ENCODE assay signal across 8 cellular contexts in the genomic region with DNA sequence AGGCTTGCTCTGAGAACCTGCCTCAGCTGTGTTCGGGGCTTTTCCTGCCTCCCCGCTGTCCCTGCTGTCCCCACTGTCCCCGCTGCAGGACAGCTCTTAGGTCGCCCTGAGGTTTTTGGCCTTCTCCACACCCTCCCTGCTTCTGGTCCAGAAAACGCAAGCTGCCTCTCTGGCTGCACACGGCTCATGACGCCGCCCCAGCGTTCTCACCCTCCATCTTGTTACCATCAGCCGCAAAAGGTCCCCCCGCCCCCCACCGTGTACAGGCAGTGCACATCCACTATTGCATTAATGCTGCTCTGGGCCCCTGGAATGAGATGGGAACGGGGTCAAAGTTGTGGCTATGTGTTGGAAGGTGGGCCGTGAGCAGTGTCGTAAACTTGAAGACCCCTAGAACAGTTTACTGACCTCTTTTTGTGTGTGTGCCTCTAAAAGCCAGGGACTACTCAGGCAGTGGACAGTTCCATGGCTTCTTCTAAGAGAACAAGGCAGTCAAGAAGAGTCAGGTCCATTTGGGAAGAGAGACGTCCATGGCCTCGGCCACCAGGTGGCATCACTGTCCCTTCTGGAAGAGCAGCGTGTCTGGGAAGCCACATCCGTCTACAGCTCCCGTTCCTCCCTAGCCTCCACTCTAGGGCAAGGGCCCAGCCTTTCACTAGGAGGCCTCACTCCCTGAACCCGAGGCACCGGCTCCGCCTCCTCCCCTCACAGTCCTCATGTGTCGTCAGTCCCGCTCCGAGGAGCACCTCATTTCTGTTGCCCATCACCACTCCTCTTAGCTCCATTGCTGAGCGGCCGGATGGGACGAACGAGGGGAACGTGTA. TPM values are rescaled to one million over a fixed set of nuclear protein-coding genes. Genes with fewer than 3 reads are reported as not detected.
DNase-seq lines count a peak whose midpoint lies in the region; ATAC-seq and TF ChIP-seq lines count a peak whose summit lies in the region.

No MANE protein-coding gene starts in this region.

- intact Hi-C loops in left lung (cut with DNase I): loop anchor here (2.0 to 10.0 kb wide), 2 partner anchors 135 to 137 kb away; no protein-coding TSS in a partner anchor

- peaks cover 16% of the 10 kb centered on the region for H3K4me1 Mint-ChIP-seq in chondrocyte (ENCODE audit: low read depth)

- H3K27ac Mint-ChIP-seq in chondrocyte (ENCODE audit: unreplicated experiment): no peak overlapping the region

- H3K4me1 ChIP-seq in left lung: no peaks in the 10 kb centered on the region

- H3K36me3 Mint-ChIP-seq in chondrocyte (ENCODE audit: low read depth): no peaks in the 10 kb centered on the region

- peak; percentile 62 for ATAC-seq in HG02759 (IDR thresholded peaks at IDR 0.05; ENCODE audit: unreplicated experiment)
- ATAC-seq in left lung: peak; percentile 99
- no peak for ATAC-seq in HG02973 (IDR thresholded peaks at IDR 0.05; ENCODE audit: unreplicated experiment)

- no peaks in the 10 kb centered on the region for H3K27me3 Mint-ChIP-seq in chondrocyte (ENCODE audit: low read depth)

- H3K27me3 ChIP-seq in left lung: no peaks in the 10 kb centered on the region

- H3K36me3 ChIP-seq in left lung: no peaks in the 10 kb centered on the region

- TF ChIP-seq CTCF in chondrocyte (IDR thresholded peaks at IDR 0.05): peak; percentile 93
- TF ChIP-seq CTCF in left lung (IDR thresholded peaks at IDR 0.05): peak; percentile 73 to 85

- no peak overlapping the region for H3K4me3 Mint-ChIP-seq in chondrocyte (ENCODE audit: unreplicated experiment)

- H3K9me3 Mint-ChIP-seq in chondrocyte (ENCODE audit: low read depth): no peaks in the 10 kb centered on the region

- H3K4me3 ChIP-seq in left lung: no peak overlapping the region

- H3K27ac ChIP-seq in left lung: peak overlapping the region in 1 of 2 donors; percentile 6

- no peaks in the 10 kb centered on the region for H3K9me3 ChIP-seq in left lung

- DNase-seq in D341Med (ENCODE audit: low spot score): peak; percentile 89
- DNase-seq in NCI-H510A treated with DMSO at 0.1 percent for 48 hours (lab: John Stamatoyannopoulos, UW): peak; percentile 90
- DNase-seq in activated CD4-positive, alpha-beta T cell treated with anti-CD3 and anti-CD28 coated beads for 24 hours (ENCODE audit: low read depth in 2 of 2): peak; percentile 48 to 77
- DNase-seq in chondrocyte (ENCODE audit: low spot score): no peak
- peak; percentile 87 to 90 for DNase-seq in left lung
- peak; percentile 72 for DNase-seq in stimulated activated CD4-positive, alpha-beta T cell treated with anti-CD3 and anti-CD28 coated beads, Interleukin-4, amount 100 ng/mL, for 1 hour

RNA-seq across cellular contexts. Expression of a gene that starts 38.5 kb away (rescaled TPM):
- 64.7 to 70.1 TPM (median 67.9 TPM) in 3 replicates for total RNA-seq in chondrocyte
- total RNA-seq in left lung: 10 to 100 TPM; 78.1 to 87.9 TPM
